Comparison of ENCODE assay signal across 7 cellular contexts in genomic region chr12:40158592-40159111, GRCh38. TPM values are rescaled to one million over a fixed set of nuclear protein-coding genes. Genes with fewer than 3 reads are reported as not detected.
DNase-seq lines count a peak whose midpoint lies in the region; ATAC-seq, FAIRE-seq and TF ChIP-seq lines count a peak whose summit lies in the region.

No MANE protein-coding gene starts in this region.

- POLR2A ChIA-PET in GM12878 (lab: Charles Lee) = interaction anchor here (1.0 to 2.1 kb wide), 4 partner anchors 40 to 70 kb away, joined by 3 to 8 read pairs (median 4); partner anchors contain the start of gene LRRK2

- ATAC-seq in GM21360 (IDR thresholded peaks at IDR 0.05; ENCODE audit: unreplicated experiment) = peak; percentile 66
- peak; percentile 73 for ATAC-seq in HG03442 (IDR thresholded peaks at IDR 0.05; ENCODE audit: unreplicated experiment)
- ATAC-seq in GM12878 = peak; percentile 84

- H3K36me3 ChIP-seq in GM12878 (ENCODE audit: control insufficient read depth in 2 of 2, insufficient read depth in 2 of 2, low read length in 1 of 2) = no peaks in the 10 kb centered on the region

- no peak for TF ChIP-seq CTCF in GM12878 (IDR thresholded peaks at IDR 0.05 in 2 of 3, conservative IDR thresholded peaks at IDR 0.05 in 1 of 3; ENCODE audit: control insufficient read depth in 2 of 3, extremely low read depth in 1 of 3, insufficient read depth in 1 of 3, low read depth in 3 of 3, low read length in 3 of 3)
- TF ChIP-seq CTCF in type B pancreatic cell (conservative IDR thresholded peaks at IDR 0.05) = no peak

- no peak overlapping the region for H3K27ac Mint-ChIP-seq in type B pancreatic cell

- peaks cover 3% of the 10 kb centered on the region for H3K4me1 Mint-ChIP-seq in type B pancreatic cell (ENCODE audit: unreplicated experiment)

- peak overlapping the region; percentile 29; the same call in 1 of the 2 replicates for H2AFZ ChIP-seq in GM12878 (ENCODE audit: control insufficient read depth, low read depth, low read length)

- RAD21 ChIA-PET in GM12878 (lab: Charles Lee; ENCODE audit: unreplicated experiment) = interaction anchor here (0.6 to 2.0 kb wide), 16 partner anchors 11 to 155 kb away, joined by 3 to 17 read pairs (median 6); partner anchors contain the start of gene LRRK2

- CTCF ChIA-PET in GM12878 (lab: Yijun Ruan, JAX) = interaction anchor here (0.7 to 2.1 kb wide), 14 partner anchors 8 to 165 kb away, joined by 3 to 11 read pairs (median 3); partner anchors contain the start of gene LRRK2

- no peak for TF ChIP-seq POLR2A in GM12878 (IDR thresholded peaks at IDR 0.05; ENCODE audit: low read depth, low read length)
- TF ChIP-seq POLR2A in GM12891 (IDR thresholded peaks at IDR 0.05; ENCODE audit: low read depth, low read length) = no peak

- peaks cover 10% of the 10 kb centered on the region for H3K4me1 ChIP-seq in GM12878 (ENCODE audit: control insufficient read depth, insufficient read depth, low read length)

- no TSS peak for BruUV-seq in GM12878 (replicated peaks; lab: Mats Ljungman, UMichigan)

- peaks cover 1% of the 10 kb centered on the region; the same call in 1 of the 3 replicates for H3K9me3 ChIP-seq in GM12878 (replicated peaks; ENCODE audit: control insufficient read depth, insufficient read depth, low read length)

- H3K27me3 Mint-ChIP-seq in type B pancreatic cell = no peaks in the 10 kb centered on the region

- DNase-seq in GM12878 (ENCODE audit: low read depth, low spot score) (no peak), stromal cell of bone marrow (ENCODE audit: low read depth) (peak; percentile 12), NCI-H146 (lab: John Stamatoyannopoulos, UW) (no peak), type B pancreatic cell (ENCODE audit: extremely low spot score, unreplicated experiment) (no peak), GM12891 (ENCODE audit: insufficient read length, low spot score) (no peak)

- no peaks in the 10 kb centered on the region for H3K27me3 ChIP-seq in GM12878 (replicated peaks in 1 of 2; ENCODE audit: control insufficient read depth in 2 of 2, insufficient read depth in 2 of 2, low read length in 1 of 2)

- no peak for FAIRE-seq in GM12878 (lab: Jason Lieb, UNC)
- FAIRE-seq in GM12891 (lab: Jason Lieb, UNC) = no peak

- SMC1A ChIA-PET in GM12878 (lab: Charles Lee; ENCODE audit: uncharacterized antibody, unreplicated experiment) = interaction anchor here (0.7 to 7.0 kb wide), 30 partner anchors 9 to 603 kb away, joined by 3 to 66 read pairs (median 5); partner anchors contain the start of gene LRRK2

- peak overlapping the region; percentile 59 for H3K4me2 ChIP-seq in GM12878 (ENCODE audit: control insufficient read depth, insufficient read depth)

- H4K20me1 ChIP-seq in GM12878 (ENCODE audit: control insufficient read depth, insufficient read depth) = no peaks in the 10 kb centered on the region

- no peak overlapping the region for H3K4me3 Mint-ChIP-seq in type B pancreatic cell

- no peaks in the 10 kb centered on the region for H3K36me3 Mint-ChIP-seq in type B pancreatic cell

- TF ChIP-seq EP300 in GM12878 (IDR thresholded peaks at IDR 0.05; ENCODE audit: borderline replicate concordance in 1 of 2, control insufficient read depth in 1 of 2, low read depth in 2 of 2, low read length in 2 of 2) = no peak

- in situ Hi-C loops in GM12878 (cut with MboI) = no loop called here

- peak overlapping the region; percentile 53; the same call in 1 of the 2 replicates for H3K27ac ChIP-seq in GM12878 (ENCODE audit: control insufficient read depth, insufficient read depth)

- no peak for TF ChIP-seq RAD21 in GM12878 (IDR thresholded peaks at IDR 0.05; ENCODE audit: insufficient read depth, low read depth, low read length)

- WGBS in GM12878 (ENCODE audit: insufficient coverage, insufficient replicate concordance, low lambda C conversion rate, missing lambda C conversion rate) = 87% methylated on average over 1 of the region's 1 CpG

- no peak overlapping the region for H3K9ac ChIP-seq in GM12878 (ENCODE audit: control insufficient read depth, insufficient read depth, low read length)

- H3K79me2 ChIP-seq in GM12878 (ENCODE audit: control insufficient read depth, insufficient read depth, low read length) = no peaks in the 10 kb centered on the region

- peaks cover 9% of the 10 kb centered on the region for H3K9me3 Mint-ChIP-seq in type B pancreatic cell

- no peak overlapping the region for H3K4me3 ChIP-seq in GM12878

- intact Hi-C loops in GM12878 (cut with micrococcal nuclease; ENCODE audit: unreplicated experiment) = no loop called here

TF ChIP-seq in GM12878, 131 proteins besides CTCF, POLR2A, EP300 and RAD21 (continues in another document):
- TF ChIP-seq HDGF (IDR thresholded peaks at IDR 0.05) (no peak), SMC3 (IDR thresholded peaks at IDR 0.05; ENCODE audit: borderline replicate concordance, low read length) (no peak), MTA2 (IDR thresholded peaks at IDR 0.05; ENCODE audit: low read depth) (0 out of 2 replicates have a peak, but pooled peaks have one; percentile 24), IKZF2 (IDR thresholded peaks at IDR 0.05) (peak; percentile 26 to 37; a peak in 2 of 4 replicates), CHD4 (IDR thresholded peaks at IDR 0.05) (no peak), SPI1 (IDR thresholded peaks at IDR 0.05; ENCODE audit: borderline replicate concordance, insufficient read depth, low read depth, low read length) (peak; percentile 8; the same call in 1 of the 2 replicates)

TF ChIP-seq in GM12891, 5 proteins besides CTCF, POLR2A, EP300 and RAD21:
- no peak for TF ChIP-seq POLR2AphosphoS5 (IDR thresholded peaks at IDR 0.05; ENCODE audit: low read depth, low read length)
- TF ChIP-seq PAX5 (IDR thresholded peaks at IDR 0.05; ENCODE audit: insufficient read depth, low read length, severe bottlenecking) = no peak
- TF ChIP-seq TAF1 (IDR thresholded peaks at IDR 0.05; ENCODE audit: low read depth, low read length) = no peak
- no peak for TF ChIP-seq POU2F2 (IDR thresholded peaks at IDR 0.05; ENCODE audit: low read depth, low read length)
- TF ChIP-seq SPI1 (IDR thresholded peaks at IDR 0.05; ENCODE audit: low read depth, low read length) = no peak; the same call in 1 of the 2 replicates
TF ChIP-seq in GM12891: peak in this region for 0.

RNA-seq across cellular contexts. Expression of gene SLC2A13, which starts 52.8 kb away (rescaled TPM):
- total RNA-seq in GM12878 (2013; cell fraction: nucleolus; rRNA removed) = 4.3 and 5.0 TPM in 2 replicates
- 0.22 and 0.68 TPM in 2 replicates for total RNA-seq in GM12878 (2014; rRNA removed)
- total RNA-seq in GM12878 (2014; rRNA removed; fragmentation: Illumina TruSeq; extraction: Trizol) = 0.28 and 0.85 TPM in 2 replicates
- 0.29 and 0.31 TPM in 2 replicates for total RNA-seq in GM12878 (2021)
- polyA plus RNA-seq in GM12878 (2011; ENCODE audit: low read depth) = 0.31 TPM
- 3.7 and 5.9 TPM in 2 replicates for polyA plus RNA-seq in GM12878 (2011; rRNA removed)
- polyA plus RNA-seq in GM12878 (2011; cell fraction: cytosol; rRNA removed) = 1.1 and 1.2 TPM in 2 replicates
- 5.1 and 8.0 TPM in 2 replicates for polyA plus RNA-seq in GM12878 (2011; cell fraction: nucleus; rRNA removed)
- 0.56 and 0.69 TPM in 2 replicates for polyA plus RNA-seq in GM12878 (2012)
- 0.17 and 0.19 TPM in 2 replicates for polyA plus RNA-seq in GM12878 (2014; fragmentation: Illumina TruSeq; extraction: Trizol)
- under 1 TPM; 0.05 TPM for polyA plus RNA-seq in GM12878 (2014; fragmentation: Nextera tagmentation; extraction: Ambion mirVana)
- polyA plus RNA-seq in GM12878 (2014; rRNA removed) = 0.17 and 0.42 TPM in 2 replicates
- under 1 TPM; 0.13 to 0.35 TPM for polyA plus RNA-seq in GM12878 (2016; fragmentation: Nextera tagmentation; extraction: Ambion mirVana)
- 6.9 and 10.7 TPM in 2 replicates for polyA minus RNA-seq in GM12878 (2011; rRNA and poly(A)+ RNA removed)
- polyA minus RNA-seq in GM12878 (2011; cell fraction: cytosol; rRNA and poly(A)+ RNA removed) = 1.7 and 3.3 TPM in 2 replicates
- polyA minus RNA-seq in GM12878 (2011; cell fraction: nucleus; rRNA and poly(A)+ RNA removed) = 15.2 and 27.0 TPM in 2 replicates
- total RNA-seq in type B pancreatic cell (ENCODE audit: low replicate concordance) = 7.1 and 9.4 TPM in 2 replicates
- polyA plus RNA-seq in GM12891 (2012; ENCODE audit: low read depth, missing spikeins) = 0.10 TPM
